Comparison of ENCODE assay signal across 14 cellular contexts in genomic region chr4:120870279-120870673, GRCh38. TPM values are rescaled to one million over a fixed set of nuclear protein-coding genes. Genes with fewer than 3 reads are reported as not detected.
A peak's percentile ranks its signal among the peaks of the same experiment; 100 is the strongest.
DNase-seq lines count a peak whose midpoint lies in the region; ATAC-seq and TF ChIP-seq lines count a peak whose summit lies in the region.
"Had no signal": no experiment of that assay in that cellular context is flagged by ENCODE, and none has a peak within 500 bp of the region (broad histone marks: within the 10 kb centered on the region; RNA-seq: fewer than 3 reads in every experiment).

No MANE protein-coding gene starts in this region.

- no peaks in the 10 kb centered on the region for H3K27me3 ChIP-seq in endodermal cell (ENCODE audit: control insufficient read depth, insufficient read depth, low read length, poor library complexity, severe bottlenecking)
- H3K27me3 ChIP-seq in CD4-positive, alpha-beta memory T cell (ENCODE audit: insufficient read depth, low read length), result no peaks in the 10 kb centered on the region
- H3K27me3 ChIP-seq in left ventricle myocardium inferior (ENCODE audit: low read depth), result no peaks in the 10 kb centered on the region
- H3K27me3 ChIP-seq: heart left ventricle, upper lobe of left lung had no signal

- 65 to 67% methylated on average over 1 to 3 of the region's 3 CpGs for WGBS in endodermal cell (ENCODE audit: insufficient coverage in 1 of 2, insufficient read length in 1 of 2), 2 experiments

- ATAC-seq in stimulated activated naive CD8-positive, alpha-beta T cell treated with anti-CD3 and anti-CD28 coated beads, Interleukin-15, Interleukin-2, amounts not matched to agents 100 U/mL and 50 U/mL, for 24 hours, result peak; percentile 52
- no peak for ATAC-seq in stimulated activated naive CD8-positive, alpha-beta T cell treated with anti-CD3 and anti-CD28 coated beads, Interleukin-15, amount 100 ng/mL, for 72 hours
- ATAC-seq: heart left ventricle had no signal

- H3K4me1 ChIP-seq in endodermal cell (ENCODE audit: control insufficient read depth, insufficient read depth, low read length) (no peaks in the 10 kb centered on the region), left ventricle myocardium inferior (peaks cover 5% of the 10 kb centered on the region)
- H3K4me1 ChIP-seq in CD4-positive, alpha-beta memory T cell (ENCODE audit: insufficient read depth, low read length), result no peaks in the 10 kb centered on the region

- H3K4me3 Mint-ChIP-seq in stimulated activated naive CD8-positive, alpha-beta T cell treated with anti-CD3 and anti-CD28 coated beads, Interleukin-15, amount 100 ng/mL, for 72 hours, result no peak overlapping the region
- no peak overlapping the region for H3K4me3 Mint-ChIP-seq in endodermal cell
- H3K4me3 Mint-ChIP-seq in CD4-positive, alpha-beta memory T cell, result no peak overlapping the region

- no peak overlapping the region for H3K27ac Mint-ChIP-seq in stimulated activated naive CD8-positive, alpha-beta T cell treated with anti-CD3 and anti-CD28 coated beads, Interleukin-15, amount 100 ng/mL, for 72 hours
- no peak overlapping the region for H3K27ac Mint-ChIP-seq in endodermal cell
- H3K27ac Mint-ChIP-seq in CD4-positive, alpha-beta memory T cell, result no peak overlapping the region

- intact Hi-C loops in CD4-positive, alpha-beta memory T cell (cut with micrococcal nuclease), result no loop called here
- intact Hi-C loops in left ventricle myocardium inferior (cut with micrococcal nuclease), result no loop called here

- no peak overlapping the region for H3K9ac ChIP-seq in endodermal cell (ENCODE audit: extremely low read depth, low read length, poor library complexity, severe bottlenecking)

- no peaks in the 10 kb centered on the region for H3K9me3 Mint-ChIP-seq in stimulated activated naive CD8-positive, alpha-beta T cell treated with anti-CD3 and anti-CD28 coated beads, Interleukin-15, amount 100 ng/mL, for 72 hours
- no peaks in the 10 kb centered on the region for H3K9me3 Mint-ChIP-seq in endodermal cell
- H3K9me3 Mint-ChIP-seq in CD4-positive, alpha-beta memory T cell, result no peaks in the 10 kb centered on the region

- no peaks in the 10 kb centered on the region for H3K9me3 ChIP-seq in endodermal cell (ENCODE audit: control insufficient read depth, low read length)
- H3K9me3 ChIP-seq in CD4-positive, alpha-beta memory T cell (ENCODE audit: control insufficient read depth in 1 of 2, low read length in 2 of 2), result no peaks in the 10 kb centered on the region
- H3K9me3 ChIP-seq in left ventricle myocardium inferior (replicated peaks), result no peaks in the 10 kb centered on the region
- H3K9me3 ChIP-seq: heart left ventricle, upper lobe of left lung had no signal

- no peak overlapping the region for H3K27ac ChIP-seq in endodermal cell (ENCODE audit: low read depth, low read length)
- H3K27ac ChIP-seq in CD4-positive, alpha-beta memory T cell (ENCODE audit: low read depth, low read length), result no peak overlapping the region
- no peak overlapping the region for H3K27ac ChIP-seq in left ventricle myocardium inferior (replicated peaks)
- H3K27ac ChIP-seq: heart left ventricle, upper lobe of left lung had no signal

- peak; percentile 77 for TF ChIP-seq CTCF in endodermal cell (conservative IDR thresholded peaks at IDR 0.05)
- TF ChIP-seq CTCF in left ventricle myocardium inferior (IDR thresholded peaks at IDR 0.05; ENCODE audit: borderline replicate concordance), result no peak

- H3K4me1 Mint-ChIP-seq in stimulated activated naive CD8-positive, alpha-beta T cell treated with anti-CD3 and anti-CD28 coated beads, Interleukin-15, amount 100 ng/mL, for 72 hours, result peaks cover 11% of the 10 kb centered on the region
- H3K4me1 Mint-ChIP-seq in endodermal cell, result peaks cover 5% of the 10 kb centered on the region
- no peaks in the 10 kb centered on the region for H3K4me1 Mint-ChIP-seq in CD4-positive, alpha-beta memory T cell

- H3K36me3 Mint-ChIP-seq in endodermal cell (ENCODE audit: low read depth), result no peaks in the 10 kb centered on the region
- H3K36me3 Mint-ChIP-seq in CD4-positive, alpha-beta memory T cell, result no peaks in the 10 kb centered on the region

- POLR2A ChIA-PET in CD4-positive, alpha-beta memory T cell (lab: Charles Lee; ENCODE audit: partially characterized antibody), result no interaction called here

- peak; percentile 24 for DNase-seq in stimulated activated naive CD8-positive, alpha-beta T cell treated with anti-CD3 and anti-CD28 coated beads, Interleukin-15, Interleukin-2, amounts not matched to agents 100 U/mL and 50 U/mL, for 24 hours
- DNase-seq in stimulated activated naive CD8-positive, alpha-beta T cell treated with anti-CD3 and anti-CD28 coated beads, Interleukin-15, amount 100 ng/mL, for 72 hours, result no peak
- DNase-seq in NCI-H2029 treated with DMSO at 0.1 percent for 48 hours (lab: John Stamatoyannopoulos, UW), result peak; percentile 14
- peak; percentile 87 for DNase-seq in endodermal cell
- DNase-seq in CD4-positive, alpha-beta memory T cell, result no peak
- no peak for DNase-seq in stimulated activated naive CD4-positive, alpha-beta T cell (lab: John Stamatoyannopoulos, UW)
- no peak for DNase-seq in DMS79 (lab: John Stamatoyannopoulos, UW)
- no peak for DNase-seq in left ventricle myocardium inferior
- DNase-seq: activated CD8-positive, alpha-beta memory T cell treated with anti-CD3 and anti-CD28 coated beads for 24 hours; C1 segment of cervical spinal cord; heart left ventricle; NCI-H524; upper lobe of left lung had no signal

- CTCF ChIA-PET in CD4-positive, alpha-beta memory T cell (lab: Charles Lee; ENCODE audit: partially characterized antibody), result no interaction called here

- no peaks in the 10 kb centered on the region for H3K27me3 Mint-ChIP-seq in stimulated activated naive CD8-positive, alpha-beta T cell treated with anti-CD3 and anti-CD28 coated beads, Interleukin-15, amount 100 ng/mL, for 72 hours
- no peaks in the 10 kb centered on the region for H3K27me3 Mint-ChIP-seq in endodermal cell (ENCODE audit: insufficient read depth)
- H3K27me3 Mint-ChIP-seq in CD4-positive, alpha-beta memory T cell, result peaks cover 1 to 4% of the 10 kb centered on the region in 2 donors

- H3K4me3 ChIP-seq in endodermal cell (ENCODE audit: low read length), result no peak overlapping the region
- H3K4me3 ChIP-seq in CD4-positive, alpha-beta memory T cell (ENCODE audit: low read length in 2 of 2), result no peak overlapping the region
- H3K4me3 ChIP-seq in left ventricle myocardium inferior, result no peak overlapping the region
- H3K4me3 ChIP-seq: heart left ventricle, upper lobe of left lung had no signal

- H3K36me3 ChIP-seq in endodermal cell (ENCODE audit: control insufficient read depth, insufficient read depth, low read length), result no peaks in the 10 kb centered on the region
- no peaks in the 10 kb centered on the region for H3K36me3 ChIP-seq in CD4-positive, alpha-beta memory T cell (ENCODE audit: insufficient read depth, low read length)
- H3K36me3 ChIP-seq in left ventricle myocardium inferior, result no peaks in the 10 kb centered on the region
- H3K36me3 ChIP-seq: heart left ventricle, upper lobe of left lung had no signal

RNA-seq across cellular contexts. Expression of gene PRDM5, which starts 52.2 kb away (rescaled TPM):
- total RNA-seq in endodermal cell (10 to 100 TPM; 18.3 to 19.1 TPM), left ventricle myocardium inferior (12.2 TPM)
- polyA plus RNA-seq in endodermal cell (2013, experiment 1 of 2), result 12.0 TPM
- polyA plus RNA-seq in endodermal cell (2013, experiment 2 of 2), result 9.1 TPM
- total RNA-seq in CD4-positive, alpha-beta memory T cell, result under 1 TPM; 0.28 to 0.84 TPM
- under 1 TPM; 0.24 to 0.44 TPM for polyA plus RNA-seq in CD4-positive, alpha-beta memory T cell
- total RNA-seq: T-helper 1 cell treated with Interleukin-12 subunit alpha and Interleukin-12 subunit beta and Interleukin-4 antibody, amounts not matched to agents 30 ng/mL and 1 ng/mL, for 36 hours had no signal

Comparison
In these comparisons a context has a peak if more than half of its experiments do, and no peak if none do; other contexts are left out.
1. DNase-seq: peak in stimulated activated naive CD8-positive, alpha-beta T cell treated with anti-CD3 and anti-CD28 coated beads, Interleukin-15, Interleukin-2, amounts not matched to agents 100 U/mL and 50 U/mL, for 24 hours (single experiment), NCI-H2029 treated with DMSO at 0.1 percent for 48 hours (single experiment) and endodermal cell (single experiment); none in stimulated activated naive CD8-positive, alpha-beta T cell treated with anti-CD3 and anti-CD28 coated beads, Interleukin-15, amount 100 ng/mL, for 72 hours (0 of 2), CD4-positive, alpha-beta memory T cell (0 of 5), stimulated activated naive CD4-positive, alpha-beta T cell (0 of 6), DMS79 (single experiment) and left ventricle myocardium inferior (single experiment).